In genomic region chr16:4691666-4692412, GRCh38 we compare ENCODE assay signal across 2 cellular contexts.
TF ChIP-seq lines count a peak whose summit lies in the region.

No MANE protein-coding gene starts in this region.

TF ChIP-seq in SK-N-SH, 30 proteins besides CTCF, POLR2A, EP300 and RAD21 (continued from another document):
- TF ChIP-seq, protein P1, sequence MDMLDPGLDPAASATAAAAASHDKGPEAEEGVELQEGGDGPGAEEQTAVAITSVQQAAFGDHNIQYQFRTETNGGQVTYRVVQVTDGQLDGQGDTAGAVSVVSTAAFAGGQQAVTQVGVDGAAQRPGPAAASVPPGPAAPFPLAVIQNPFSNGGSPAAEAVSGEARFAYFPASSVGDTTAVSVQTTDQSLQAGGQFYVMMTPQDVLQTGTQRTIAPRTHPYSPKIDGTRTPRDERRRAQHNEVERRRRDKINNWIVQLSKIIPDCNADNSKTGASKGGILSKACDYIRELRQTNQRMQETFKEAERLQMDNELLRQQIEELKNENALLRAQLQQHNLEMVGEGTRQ (IDR thresholded peaks at IDR 0.05; ENCODE audit: borderline replicate concordance, low read depth, low read length) = no peak
- TF ChIP-seq, protein P2, sequence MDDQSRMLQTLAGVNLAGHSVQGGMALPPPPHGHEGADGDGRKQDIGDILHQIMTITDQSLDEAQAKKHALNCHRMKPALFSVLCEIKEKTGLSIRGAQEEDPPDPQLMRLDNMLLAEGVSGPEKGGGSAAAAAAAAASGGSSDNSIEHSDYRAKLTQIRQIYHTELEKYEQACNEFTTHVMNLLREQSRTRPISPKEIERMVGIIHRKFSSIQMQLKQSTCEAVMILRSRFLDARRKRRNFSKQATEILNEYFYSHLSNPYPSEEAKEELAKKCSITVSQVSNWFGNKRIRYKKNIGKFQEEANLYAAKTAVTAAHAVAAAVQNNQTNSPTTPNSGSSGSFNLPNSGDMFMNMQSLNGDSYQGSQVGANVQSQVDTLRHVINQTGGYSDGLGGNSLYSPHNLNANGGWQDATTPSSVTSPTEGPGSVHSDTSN (IDR thresholded peaks at IDR 0.05) = no peak

TF ChIP-seq in SK-N-SH treated with all-trans-retinoic acid at 6 μM for 48 hours, 23 proteins besides CTCF, POLR2A, EP300 and RAD21 (continued from another document):
- no peak for TF ChIP-seq POU6F1 (CRISPR knock-in tag; IDR thresholded peaks at IDR 0.05; ENCODE audit: borderline replicate concordance, low read depth)
TF ChIP-seq in SK-N-SH treated with all-trans-retinoic acid at 6 μM for 48 hours: peak in this region for 0.
